ENCODE assay signal across 1 cellular context in the genomic region with DNA sequence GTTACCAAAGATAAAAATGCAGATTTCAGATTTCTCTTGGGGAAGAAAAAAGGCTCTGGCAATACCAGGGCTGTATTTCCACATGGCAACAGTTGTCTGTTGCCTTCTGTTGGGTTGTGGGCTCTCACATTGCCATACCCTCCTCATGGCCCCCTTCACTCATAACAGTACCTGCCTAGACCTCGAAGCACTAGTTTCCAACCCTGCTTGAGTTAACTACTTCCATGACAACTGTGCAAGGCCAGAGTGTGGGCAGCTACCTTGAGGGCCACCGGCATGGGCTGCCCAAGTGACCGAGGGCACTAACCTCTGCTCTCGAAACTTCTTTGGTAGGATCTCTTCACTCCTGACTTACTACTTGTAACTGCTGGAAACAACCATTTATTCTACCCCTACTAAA.
TF ChIP-seq lines count a peak whose summit lies in the region.

No MANE protein-coding gene starts in this region.

TF ChIP-seq in SK-N-SH treated with all-trans-retinoic acid at 6 μM for 48 hours, 23 proteins besides CTCF, POLR2A, EP300 and RAD21 (continued from another document):
- no peak for TF ChIP-seq OSR1 (CRISPR knock-in tag; IDR thresholded peaks at IDR 0.05)
- no peak for TF ChIP-seq ZC3H10 (CRISPR knock-in tag; IDR thresholded peaks at IDR 0.05)
- TF ChIP-seq ZFP3 (CRISPR knock-in tag; IDR thresholded peaks at IDR 0.05): no peak
- TF ChIP-seq, protein P1, sequence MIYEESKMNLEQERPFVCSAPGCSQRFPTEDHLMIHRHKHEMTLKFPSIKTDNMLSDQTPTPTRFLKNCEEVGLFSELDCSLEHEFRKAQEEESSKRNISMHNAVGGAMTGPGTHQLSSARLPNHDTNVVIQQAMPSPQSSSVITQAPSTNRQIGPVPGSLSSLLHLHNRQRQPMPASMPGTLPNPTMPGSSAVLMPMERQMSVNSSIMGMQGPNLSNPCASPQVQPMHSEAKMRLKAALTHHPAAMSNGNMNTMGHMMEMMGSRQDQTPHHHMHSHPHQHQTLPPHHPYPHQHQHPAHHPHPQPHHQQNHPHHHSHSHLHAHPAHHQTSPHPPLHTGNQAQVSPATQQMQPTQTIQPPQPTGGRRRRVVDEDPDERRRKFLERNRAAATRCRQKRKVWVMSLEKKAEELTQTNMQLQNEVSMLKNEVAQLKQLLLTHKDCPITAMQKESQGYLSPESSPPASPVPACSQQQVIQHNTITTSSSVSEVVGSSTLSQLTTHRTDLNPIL (CRISPR knock-in tag; IDR thresholded peaks at IDR 0.05; ENCODE audit: low read depth): no peak
- TF ChIP-seq ZNF565 (CRISPR knock-in tag; conservative IDR thresholded peaks at IDR 0.05; ENCODE audit: low read depth): no peak
- no peak for TF ChIP-seq CSDC2 (CRISPR knock-in tag; IDR thresholded peaks at IDR 0.05)
- no peak for TF ChIP-seq PPARA (CRISPR knock-in tag; IDR thresholded peaks at IDR 0.05; ENCODE audit: borderline replicate concordance)
- no peak for TF ChIP-seq ZFP30 (CRISPR knock-in tag; IDR thresholded peaks at IDR 0.05)
- no peak for TF ChIP-seq BACH2 (CRISPR knock-in tag; IDR thresholded peaks at IDR 0.05; ENCODE audit: borderline replicate concordance)
- TF ChIP-seq, protein P2, sequence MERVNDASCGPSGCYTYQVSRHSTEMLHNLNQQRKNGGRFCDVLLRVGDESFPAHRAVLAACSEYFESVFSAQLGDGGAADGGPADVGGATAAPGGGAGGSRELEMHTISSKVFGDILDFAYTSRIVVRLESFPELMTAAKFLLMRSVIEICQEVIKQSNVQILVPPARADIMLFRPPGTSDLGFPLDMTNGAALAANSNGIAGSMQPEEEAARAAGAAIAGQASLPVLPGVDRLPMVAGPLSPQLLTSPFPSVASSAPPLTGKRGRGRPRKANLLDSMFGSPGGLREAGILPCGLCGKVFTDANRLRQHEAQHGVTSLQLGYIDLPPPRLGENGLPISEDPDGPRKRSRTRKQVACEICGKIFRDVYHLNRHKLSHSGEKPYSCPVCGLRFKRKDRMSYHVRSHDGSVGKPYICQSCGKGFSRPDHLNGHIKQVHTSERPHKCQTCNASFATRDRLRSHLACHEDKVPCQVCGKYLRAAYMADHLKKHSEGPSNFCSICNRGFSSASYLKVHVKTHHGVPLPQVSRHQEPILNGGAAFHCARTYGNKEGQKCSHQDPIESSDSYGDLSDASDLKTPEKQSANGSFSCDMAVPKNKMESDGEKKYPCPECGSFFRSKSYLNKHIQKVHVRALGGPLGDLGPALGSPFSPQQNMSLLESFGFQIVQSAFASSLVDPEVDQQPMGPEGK (CRISPR knock-in tag; IDR thresholded peaks at IDR 0.05; ENCODE audit: borderline replicate concordance): no peak
- TF ChIP-seq ZNF70 (CRISPR knock-in tag; IDR thresholded peaks at IDR 0.05): no peak
